In the genomic region with DNA sequence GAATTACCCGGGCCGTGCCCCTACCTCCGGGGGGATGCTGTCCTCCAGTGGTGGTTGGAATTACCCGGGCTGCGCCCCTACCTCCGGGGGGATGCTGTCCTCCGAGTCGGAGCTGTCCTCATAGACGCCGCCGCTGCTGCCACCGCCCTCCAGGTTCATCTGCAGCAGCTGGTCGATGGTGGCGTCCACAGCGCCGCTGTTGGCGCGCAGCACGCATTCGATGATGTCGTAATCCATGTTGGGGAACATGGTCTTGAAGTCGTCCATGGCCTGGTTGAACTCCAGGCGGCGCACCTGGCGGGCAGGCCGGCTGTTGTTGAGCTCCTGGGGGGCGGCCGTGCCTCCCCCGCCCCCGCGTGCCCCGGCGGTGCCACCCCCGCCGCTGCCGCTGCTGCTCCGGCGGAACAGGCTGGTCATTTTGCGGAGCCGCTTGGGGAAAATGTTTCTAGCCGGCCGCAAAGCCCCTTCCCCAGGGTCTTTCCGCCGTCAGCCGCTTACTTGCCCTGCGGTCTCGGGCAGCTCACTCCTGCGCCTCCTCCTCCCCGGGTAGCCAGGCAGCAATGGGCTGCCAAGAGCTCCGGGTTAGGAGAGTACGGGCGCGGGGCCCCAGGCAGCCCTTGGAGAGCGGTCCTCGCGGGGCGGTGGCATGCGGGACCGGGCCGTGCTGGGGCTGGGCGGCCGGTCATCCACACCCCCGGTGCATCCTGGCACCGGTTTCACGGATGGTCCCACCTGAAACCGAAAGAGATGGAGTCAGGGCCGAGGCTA, we compare ENCODE assay signal across 2 cellular contexts.
TF ChIP-seq lines count a peak whose summit lies in the region.

No MANE protein-coding gene starts in this region.

TF ChIP-seq in H1, 55 proteins besides CTCF, POLR2A, EP300 and RAD21 (continues in another document):
- TF ChIP-seq JUND (IDR thresholded peaks at IDR 0.05; ENCODE audit: low read length) (no peak), SAP30 (IDR thresholded peaks at IDR 0.05; ENCODE audit: insufficient read depth, insufficient replicate concordance, low read length) (no peak), FOSL1 (IDR thresholded peaks at IDR 0.05; ENCODE audit: insufficient read depth, low read depth, low read length) (no peak), BCL11A (IDR thresholded peaks at IDR 0.05; ENCODE audit: low read depth in 2 of 2, low read length in 2 of 2) (no peak), HDAC2 (IDR thresholded peaks at IDR 0.05; ENCODE audit: borderline replicate concordance in 1 of 2, low read depth in 2 of 2, low read length in 2 of 2) (no peak), GABPA (IDR thresholded peaks at IDR 0.05; ENCODE audit: borderline replicate concordance, insufficient read depth, low read length) (no peak), CREB1 (IDR thresholded peaks at IDR 0.05) (no peak)
- TF ChIP-seq, protein P1, sequence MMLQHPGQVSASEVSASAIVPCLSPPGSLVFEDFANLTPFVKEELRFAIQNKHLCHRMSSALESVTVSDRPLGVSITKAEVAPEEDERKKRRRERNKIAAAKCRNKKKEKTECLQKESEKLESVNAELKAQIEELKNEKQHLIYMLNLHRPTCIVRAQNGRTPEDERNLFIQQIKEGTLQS (IDR thresholded peaks at IDR 0.05; ENCODE audit: insufficient read depth, low read depth, low read length): no peak
- TF ChIP-seq, protein P2, sequence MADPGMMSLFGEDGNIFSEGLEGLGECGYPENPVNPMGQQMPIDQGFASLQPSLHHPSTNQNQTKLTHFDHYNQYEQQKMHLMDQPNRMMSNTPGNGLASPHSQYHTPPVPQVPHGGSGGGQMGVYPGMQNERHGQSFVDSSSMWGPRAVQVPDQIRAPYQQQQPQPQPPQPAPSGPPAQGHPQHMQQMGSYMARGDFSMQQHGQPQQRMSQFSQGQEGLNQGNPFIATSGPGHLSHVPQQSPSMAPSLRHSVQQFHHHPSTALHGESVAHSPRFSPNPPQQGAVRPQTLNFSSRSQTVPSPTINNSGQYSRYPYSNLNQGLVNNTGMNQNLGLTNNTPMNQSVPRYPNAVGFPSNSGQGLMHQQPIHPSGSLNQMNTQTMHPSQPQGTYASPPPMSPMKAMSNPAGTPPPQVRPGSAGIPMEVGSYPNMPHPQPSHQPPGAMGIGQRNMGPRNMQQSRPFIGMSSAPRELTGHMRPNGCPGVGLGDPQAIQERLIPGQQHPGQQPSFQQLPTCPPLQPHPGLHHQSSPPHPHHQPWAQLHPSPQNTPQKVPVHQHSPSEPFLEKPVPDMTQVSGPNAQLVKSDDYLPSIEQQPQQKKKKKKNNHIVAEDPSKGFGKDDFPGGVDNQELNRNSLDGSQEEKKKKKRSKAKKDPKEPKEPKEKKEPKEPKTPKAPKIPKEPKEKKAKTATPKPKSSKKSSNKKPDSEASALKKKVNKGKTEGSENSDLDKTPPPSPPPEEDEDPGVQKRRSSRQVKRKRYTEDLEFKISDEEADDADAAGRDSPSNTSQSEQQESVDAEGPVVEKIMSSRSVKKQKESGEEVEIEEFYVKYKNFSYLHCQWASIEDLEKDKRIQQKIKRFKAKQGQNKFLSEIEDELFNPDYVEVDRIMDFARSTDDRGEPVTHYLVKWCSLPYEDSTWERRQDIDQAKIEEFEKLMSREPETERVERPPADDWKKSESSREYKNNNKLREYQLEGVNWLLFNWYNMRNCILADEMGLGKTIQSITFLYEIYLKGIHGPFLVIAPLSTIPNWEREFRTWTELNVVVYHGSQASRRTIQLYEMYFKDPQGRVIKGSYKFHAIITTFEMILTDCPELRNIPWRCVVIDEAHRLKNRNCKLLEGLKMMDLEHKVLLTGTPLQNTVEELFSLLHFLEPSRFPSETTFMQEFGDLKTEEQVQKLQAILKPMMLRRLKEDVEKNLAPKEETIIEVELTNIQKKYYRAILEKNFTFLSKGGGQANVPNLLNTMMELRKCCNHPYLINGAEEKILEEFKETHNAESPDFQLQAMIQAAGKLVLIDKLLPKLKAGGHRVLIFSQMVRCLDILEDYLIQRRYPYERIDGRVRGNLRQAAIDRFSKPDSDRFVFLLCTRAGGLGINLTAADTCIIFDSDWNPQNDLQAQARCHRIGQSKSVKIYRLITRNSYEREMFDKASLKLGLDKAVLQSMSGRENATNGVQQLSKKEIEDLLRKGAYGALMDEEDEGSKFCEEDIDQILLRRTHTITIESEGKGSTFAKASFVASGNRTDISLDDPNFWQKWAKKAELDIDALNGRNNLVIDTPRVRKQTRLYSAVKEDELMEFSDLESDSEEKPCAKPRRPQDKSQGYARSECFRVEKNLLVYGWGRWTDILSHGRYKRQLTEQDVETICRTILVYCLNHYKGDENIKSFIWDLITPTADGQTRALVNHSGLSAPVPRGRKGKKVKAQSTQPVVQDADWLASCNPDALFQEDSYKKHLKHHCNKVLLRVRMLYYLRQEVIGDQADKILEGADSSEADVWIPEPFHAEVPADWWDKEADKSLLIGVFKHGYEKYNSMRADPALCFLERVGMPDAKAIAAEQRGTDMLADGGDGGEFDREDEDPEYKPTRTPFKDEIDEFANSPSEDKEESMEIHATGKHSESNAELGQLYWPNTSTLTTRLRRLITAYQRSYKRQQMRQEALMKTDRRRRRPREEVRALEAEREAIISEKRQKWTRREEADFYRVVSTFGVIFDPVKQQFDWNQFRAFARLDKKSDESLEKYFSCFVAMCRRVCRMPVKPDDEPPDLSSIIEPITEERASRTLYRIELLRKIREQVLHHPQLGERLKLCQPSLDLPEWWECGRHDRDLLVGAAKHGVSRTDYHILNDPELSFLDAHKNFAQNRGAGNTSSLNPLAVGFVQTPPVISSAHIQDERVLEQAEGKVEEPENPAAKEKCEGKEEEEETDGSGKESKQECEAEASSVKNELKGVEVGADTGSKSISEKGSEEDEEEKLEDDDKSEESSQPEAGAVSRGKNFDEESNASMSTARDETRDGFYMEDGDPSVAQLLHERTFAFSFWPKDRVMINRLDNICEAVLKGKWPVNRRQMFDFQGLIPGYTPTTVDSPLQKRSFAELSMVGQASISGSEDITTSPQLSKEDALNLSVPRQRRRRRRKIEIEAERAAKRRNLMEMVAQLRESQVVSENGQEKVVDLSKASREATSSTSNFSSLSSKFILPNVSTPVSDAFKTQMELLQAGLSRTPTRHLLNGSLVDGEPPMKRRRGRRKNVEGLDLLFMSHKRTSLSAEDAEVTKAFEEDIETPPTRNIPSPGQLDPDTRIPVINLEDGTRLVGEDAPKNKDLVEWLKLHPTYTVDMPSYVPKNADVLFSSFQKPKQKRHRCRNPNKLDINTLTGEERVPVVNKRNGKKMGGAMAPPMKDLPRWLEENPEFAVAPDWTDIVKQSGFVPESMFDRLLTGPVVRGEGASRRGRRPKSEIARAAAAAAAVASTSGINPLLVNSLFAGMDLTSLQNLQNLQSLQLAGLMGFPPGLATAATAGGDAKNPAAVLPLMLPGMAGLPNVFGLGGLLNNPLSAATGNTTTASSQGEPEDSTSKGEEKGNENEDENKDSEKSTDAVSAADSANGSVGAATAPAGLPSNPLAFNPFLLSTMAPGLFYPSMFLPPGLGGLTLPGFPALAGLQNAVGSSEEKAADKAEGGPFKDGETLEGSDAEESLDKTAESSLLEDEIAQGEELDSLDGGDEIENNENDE (IDR thresholded peaks at IDR 0.05; ENCODE audit: insufficient replicate concordance, low read length): no peak
- TF ChIP-seq, protein P3, sequence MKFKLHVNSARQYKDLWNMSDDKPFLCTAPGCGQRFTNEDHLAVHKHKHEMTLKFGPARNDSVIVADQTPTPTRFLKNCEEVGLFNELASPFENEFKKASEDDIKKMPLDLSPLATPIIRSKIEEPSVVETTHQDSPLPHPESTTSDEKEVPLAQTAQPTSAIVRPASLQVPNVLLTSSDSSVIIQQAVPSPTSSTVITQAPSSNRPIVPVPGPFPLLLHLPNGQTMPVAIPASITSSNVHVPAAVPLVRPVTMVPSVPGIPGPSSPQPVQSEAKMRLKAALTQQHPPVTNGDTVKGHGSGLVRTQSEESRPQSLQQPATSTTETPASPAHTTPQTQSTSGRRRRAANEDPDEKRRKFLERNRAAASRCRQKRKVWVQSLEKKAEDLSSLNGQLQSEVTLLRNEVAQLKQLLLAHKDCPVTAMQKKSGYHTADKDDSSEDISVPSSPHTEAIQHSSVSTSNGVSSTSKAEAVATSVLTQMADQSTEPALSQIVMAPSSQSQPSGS (IDR thresholded peaks at IDR 0.05; ENCODE audit: low read length): no peak

TF ChIP-seq in HepG2, 621 proteins besides CTCF, POLR2A, EP300 and RAD21:
- TF ChIP-seq CEBPB (IDR thresholded peaks at IDR 0.05; ENCODE audit: borderline replicate concordance, low read depth, low read length): peak; percentile 67; the same call in 1 of the 2 replicates
- no peak for TF ChIP-seq ZFP1 (CRISPR knock-in tag; IDR thresholded peaks at IDR 0.05)
- TF ChIP-seq HES4 (CRISPR knock-in tag; IDR thresholded peaks at IDR 0.05; ENCODE audit: borderline replicate concordance): no peak
- no peak for TF ChIP-seq ZZZ3 (CRISPR knock-in tag; IDR thresholded peaks at IDR 0.05; ENCODE audit: borderline replicate concordance)
- TF ChIP-seq, protein P4, sequence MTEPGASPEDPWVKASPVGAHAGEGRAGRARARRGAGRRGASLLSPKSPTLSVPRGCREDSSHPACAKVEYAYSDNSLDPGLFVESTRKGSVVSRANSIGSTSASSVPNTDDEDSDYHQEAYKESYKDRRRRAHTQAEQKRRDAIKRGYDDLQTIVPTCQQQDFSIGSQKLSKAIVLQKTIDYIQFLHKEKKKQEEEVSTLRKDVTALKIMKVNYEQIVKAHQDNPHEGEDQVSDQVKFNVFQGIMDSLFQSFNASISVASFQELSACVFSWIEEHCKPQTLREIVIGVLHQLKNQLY (CRISPR knock-in tag; IDR thresholded peaks at IDR 0.05): no peak
